In genomic region chr13:110157718-110158117, GRCh38 we compare ENCODE assay signal across 20 cellular contexts.
A peak's percentile ranks its signal among the peaks of the same experiment; 100 is the strongest.
DNase-seq lines count a peak whose midpoint lies in the region; ATAC-seq and TF ChIP-seq lines count a peak whose summit lies in the region.
"Had no signal": no experiment of that assay in that cellular context is flagged by ENCODE, and none has a peak within 500 bp of the region (broad histone marks: within the 10 kb centered on the region; RNA-seq: fewer than 3 reads in every experiment).

No MANE protein-coding gene starts in this region.

- H3K4me1 ChIP-seq in right atrium auricular region = no peaks in the 10 kb centered on the region
- H3K4me1 ChIP-seq: SJCRH30 had no signal

- peaks cover 97% of the 10 kb centered on the region for H3K36me3 ChIP-seq in right atrium auricular region

- H3K4me1 Mint-ChIP-seq in chondrocyte (ENCODE audit: low read depth) = peaks cover 28% of the 10 kb centered on the region
- H3K4me1 Mint-ChIP-seq in osteocyte (ENCODE audit: unreplicated experiment) = no peaks in the 10 kb centered on the region
- H3K4me1 Mint-ChIP-seq: B cell had no signal

- H3K9me3 Mint-ChIP-seq in chondrocyte (ENCODE audit: low read depth) = no peaks in the 10 kb centered on the region
- no peaks in the 10 kb centered on the region for H3K9me3 Mint-ChIP-seq in osteocyte (ENCODE audit: unreplicated experiment)

- H3K4me3 ChIP-seq in right atrium auricular region = no peak overlapping the region
- H3K4me3 ChIP-seq: GM23248, SJCRH30 had no signal

- H3K27ac Mint-ChIP-seq in chondrocyte (ENCODE audit: unreplicated experiment) (peak overlapping the region; percentile 66), osteocyte (ENCODE audit: unreplicated experiment) (peak overlapping the region; percentile 64)
- H3K27ac Mint-ChIP-seq: B cell had no signal

- H3K36me3 Mint-ChIP-seq in chondrocyte (ENCODE audit: low read depth) (peaks cover 67% of the 10 kb centered on the region), osteocyte (ENCODE audit: unreplicated experiment) (peaks cover 71% of the 10 kb centered on the region)

- H3K27me3 Mint-ChIP-seq in chondrocyte (ENCODE audit: low read depth) (no peaks in the 10 kb centered on the region), osteocyte (ENCODE audit: unreplicated experiment) (no peaks in the 10 kb centered on the region)
- H3K27me3 Mint-ChIP-seq: B cell had no signal

- intact Hi-C loops in Right ventricle myocardium superior (cut with DNase I) = no loop called here

- DNase-seq in right atrium auricular region (ENCODE audit: low spot score) (peak; percentile 5), Right ventricle myocardium superior (no peak), chondrocyte (ENCODE audit: low spot score) (no peak), osteocyte (ENCODE audit: extremely low spot score, unreplicated experiment) (no peak), epidermal melanocyte (ENCODE audit: insufficient read length, low spot score) (no peak), germinal center (ENCODE audit: low spot score) (no peak)
- DNase-seq in stimulated activated CD4-positive, alpha-beta T cell treated with anti-CD3 and anti-CD28 coated beads, Interleukin-4, amount 100 ng/mL, for 24 hours = no peak
- no peak for DNase-seq in stimulated activated CD4-positive, alpha-beta T cell treated with anti-CD3 and anti-CD28 coated beads, Interleukin-1b, Interleukin-23, amount 100 ng/mL, for 48 hours
- DNase-seq: DMS 273 treated with DMSO at 0.1 percent for 48 hours, GDM1, GM23248, HCEC 1CT, Kasumi-1, NCI-H187, NCI-H2227 treated with DMSO at 0.1 percent for 48 hours, NCI-H510A treated with DMSO at 0.1 percent for 48 hours, NCI-H774, SJCRH30 had no signal

- H3K27ac ChIP-seq in right atrium auricular region = peak overlapping the region in 1 of 2 donors; percentile 18
- H3K27ac ChIP-seq: GM23248, RWPE1, SJCRH30 had no signal

- TF ChIP-seq CTCF in right atrium auricular region (IDR thresholded peaks at IDR 0.05) = no peak
- no peak for TF ChIP-seq CTCF in chondrocyte (IDR thresholded peaks at IDR 0.05)
- no peak for TF ChIP-seq CTCF in osteocyte (IDR thresholded peaks at IDR 0.05)

- no peaks in the 10 kb centered on the region for H3K9me3 ChIP-seq in right atrium auricular region
- H3K9me3 ChIP-seq: SJCRH30 had no signal

- no peak for ATAC-seq in Right ventricle myocardium superior (ENCODE audit: poor library complexity)

- H3K27me3 ChIP-seq in right atrium auricular region = no peaks in the 10 kb centered on the region
- H3K27me3 ChIP-seq: SJCRH30 had no signal

- H3K4me3 Mint-ChIP-seq in chondrocyte (ENCODE audit: unreplicated experiment) (no peak overlapping the region), osteocyte (ENCODE audit: unreplicated experiment) (no peak overlapping the region)
- H3K4me3 Mint-ChIP-seq: B cell had no signal
